ENCODE assay signal across 38 cellular contexts in genomic region chr12:2897418-2897817, GRCh38. TPM values are rescaled to one million over a fixed set of nuclear protein-coding genes. Genes with fewer than 3 reads are reported as not detected.
"Had no signal": no experiment of that assay in that cellular context is flagged by ENCODE, and none has a peak within 500 bp of the region (broad histone marks: within the 10 kb centered on the region; RNA-seq: fewer than 3 reads in every experiment).

No MANE protein-coding gene starts in this region.

- DNase-seq: Karpas-422, Kasumi-1, MG63, MM.1S, MV-4-11, NCI-H1048, NCI-H1092, NCI-H1092 treated with DMSO at 0.1 percent for 48 hours, NCI-H1105, NCI-H1105 treated with DMSO at 0.1 percent for 48 hours, NCI-H1417, NCI-H1417 treated with DMSO at 0.1 percent for 48 hours, NCI-H1436, NCI-H1436 treated with DMSO at 0.1 percent for 48 hours, NCI-H146, NCI-H1694, NCI-H1694 treated with DMSO at 0.1 percent for 48 hours, NCI-H187, NCI-H187 treated with DMSO at 0.1 percent for 48 hours, NCI-H1930, NCI-H2029, NCI-H2029 treated with DMSO at 0.1 percent for 48 hours, NCI-H2081, NCI-H2081 treated with DMSO at 0.1 percent for 48 hours, NCI-H2107, NCI-H2171, NCI-H2171 treated with DMSO at 0.1 percent for 48 hours, NCI-H2227 treated with DMSO at 0.1 percent for 48 hours, NCI-H226, NCI-H345, NCI-H446, NCI-H446 treated with DMSO at 0.1 percent for 48 hours, NCI-H510A had no signal

- H3K27ac ChIP-seq: KMS-11 had no signal

- H3K9ac ChIP-seq: KMS-11 had no signal

- H3K4me3 ChIP-seq: MG63 had no signal

- H3K27me3 ChIP-seq: MG63 had no signal

- H3K4me2 ChIP-seq: KMS-11 had no signal

- H3K9me3 ChIP-seq: MG63 had no signal

RNA-seq across cellular contexts. Expression of gene TEX52, which starts 40.6 kb away (rescaled TPM):
- total RNA-seq: LHCN-M2, M059J, MCF 10A, NCI-H460 had no signal
